ENCODE assay signal across 17 cellular contexts in the genomic region with DNA sequence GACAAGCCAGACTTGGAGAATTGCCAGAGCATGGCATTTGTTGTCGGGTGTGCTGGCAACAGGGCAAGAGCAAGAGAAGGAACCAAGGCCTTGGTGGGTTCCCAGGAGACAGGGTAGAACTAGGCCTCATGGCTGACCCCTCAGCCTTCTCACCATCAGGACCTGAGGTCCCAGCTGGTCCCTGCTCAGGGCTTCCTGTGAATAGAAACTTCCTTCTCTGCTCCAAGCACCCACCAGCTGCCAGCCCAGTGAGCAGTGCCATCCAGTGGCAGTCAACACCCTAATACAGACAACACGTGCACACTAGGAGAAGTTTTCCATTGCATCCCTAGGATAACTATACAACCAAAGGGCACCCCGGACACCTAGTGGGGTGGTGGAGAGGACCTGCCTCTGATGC. TPM values are rescaled to one million over a fixed set of nuclear protein-coding genes. Genes with fewer than 3 reads are reported as not detected.
DNase-seq lines count a peak whose midpoint lies in the region; ATAC-seq and TF ChIP-seq lines count a peak whose summit lies in the region.
"Had no signal": no experiment of that assay in that cellular context is flagged by ENCODE, and none has a peak within 500 bp of the region (broad histone marks: within the 10 kb centered on the region; RNA-seq: fewer than 3 reads in every experiment).

No MANE protein-coding gene starts in this region.

- POLR2A ChIA-PET in MCF 10A (lab: Yijun Ruan, JAX), result interaction anchor here (1.2 to 22.5 kb wide), 6 partner anchors 20 to 55 kb away, joined by 3 to 780 read pairs (median 64); a partner anchor contains a TSS

- intact Hi-C loops in mammary epithelial cell (cut with micrococcal nuclease) (no loop called here), MCF 10A (cut with micrococcal nuclease) (no loop called here), gastrocnemius medialis (cut with DNase I; ENCODE audit: low total_unique reads) (loop anchor here (5.0 kb wide), 2 partner anchors 104 to 159 kb away; a partner anchor contains a TSS)

- CTCF ChIA-PET in mammary epithelial cell (lab: Charles Lee; ENCODE audit: low non-redundant PET), result no interaction called here
- CTCF ChIA-PET in MCF 10A (lab: Yijun Ruan, JAX), result interaction anchor here (0.7 to 12.9 kb wide), 7 partner anchors 12 to 161 kb away, joined by 3 to 379 read pairs (median 15); no protein-coding TSS in a partner anchor

- H3K27ac ChIP-seq in mammary epithelial cell (ENCODE audit: insufficient read depth, low read depth, low read length) (no peak overlapping the region), gastrocnemius medialis (no peak overlapping the region), upper lobe of left lung (no peak overlapping the region)
- H3K27ac ChIP-seq: SJCRH30 had no signal

- no peak for ATAC-seq in gastrocnemius medialis
- no peak for ATAC-seq in HG03139 (IDR thresholded peaks at IDR 0.05; ENCODE audit: unreplicated experiment)
- ATAC-seq in upper lobe of left lung (ENCODE audit: low FRiP score in 2 of 2), result no peak
- ATAC-seq: naive thymus-derived CD4-positive, alpha-beta T cell had no signal

- H3K4me3 Mint-ChIP-seq in MCF 10A (ENCODE audit: unreplicated experiment), result no peak overlapping the region
- H3K4me3 Mint-ChIP-seq: activated naive CD4-positive, alpha-beta T cell treated with anti-CD3 and anti-CD28 coated beads for 36 hours; naive thymus-derived CD4-positive, alpha-beta T cell had no signal

- no peak overlapping the region for H3K27ac Mint-ChIP-seq in MCF 10A (ENCODE audit: low read depth, unreplicated experiment)
- H3K27ac Mint-ChIP-seq: activated naive CD4-positive, alpha-beta T cell treated with anti-CD3 and anti-CD28 coated beads for 36 hours had no signal

- TF ChIP-seq CTCF in mammary epithelial cell (conservative IDR thresholded peaks at IDR 0.05 in 1 of 2, IDR thresholded peaks at IDR 0.05 in 1 of 2; ENCODE audit: extremely low read depth in 1 of 2, insufficient read depth in 1 of 2, low read depth in 1 of 2, low read length in 2 of 2) (peak in 1 of 2 donors; percentile 28), MCF 10A (IDR thresholded peaks at IDR 0.05; ENCODE audit: unreplicated experiment) (no peak), retinal pigment epithelial cell (conservative IDR thresholded peaks at IDR 0.05; ENCODE audit: low read depth, low read length) (peak; percentile 10), gastrocnemius medialis (IDR thresholded peaks at IDR 0.05 in 4 of 5, conservative IDR thresholded peaks at IDR 0.05 in 1 of 5) (no peak), upper lobe of left lung (IDR thresholded peaks at IDR 0.05) (no peak)

- no peak for TF ChIP-seq EP300 in upper lobe of left lung (IDR thresholded peaks at IDR 0.05)

- in situ Hi-C loops in mammary epithelial cell (cut with MboI; ENCODE audit: low sequenced_read_pairs in 2 of 2) (no loop called here), gastrocnemius medialis (cut with MboI; ENCODE audit: low sequenced_read_pairs in 4 of 4) (loop anchor here (5.0 to 25.0 kb wide), 5 partner anchors 49 to 474 kb away; a partner anchor contains a TSS)

- H3K36me3 Mint-ChIP-seq in MCF 10A (ENCODE audit: insufficient read depth, unreplicated experiment), result no peaks in the 10 kb centered on the region
- H3K36me3 Mint-ChIP-seq: naive thymus-derived CD4-positive, alpha-beta T cell had no signal

- no peak overlapping the region for H3K9ac ChIP-seq in mammary epithelial cell (ENCODE audit: insufficient read depth, low read length)

- WGBS in mammary epithelial cell (ENCODE audit: low coverage, missing lambda C conversion rate), result 59% methylated on average over 3 of the region's 3 CpGs
- 66 to 81% methylated on average over 2 to 3 of the region's 3 CpGs for WGBS in upper lobe of left lung, 2 donors

- BruUV-seq in mammary epithelial cell (replicated peaks; lab: Mats Ljungman, UMichigan) (no TSS peak), MCF 10A (replicated peaks; lab: Mats Ljungman, UMichigan) (no TSS peak)

- H3K9me3 ChIP-seq in mammary epithelial cell (replicated peaks; ENCODE audit: insufficient read depth, low read length) (no peaks in the 10 kb centered on the region), MG63 (no peaks in the 10 kb centered on the region), gastrocnemius medialis (no peaks in the 10 kb centered on the region), upper lobe of left lung (no peaks in the 10 kb centered on the region)
- H3K9me3 ChIP-seq: SJCRH30 had no signal

- no peaks in the 10 kb centered on the region for H3K9me3 Mint-ChIP-seq in MCF 10A (ENCODE audit: unreplicated experiment)
- H3K9me3 Mint-ChIP-seq: activated naive CD4-positive, alpha-beta T cell treated with anti-CD3 and anti-CD28 coated beads for 36 hours; naive thymus-derived CD4-positive, alpha-beta T cell had no signal

- no peak for TF ChIP-seq POLR2A in gastrocnemius medialis (IDR thresholded peaks at IDR 0.05)
- TF ChIP-seq POLR2A in upper lobe of left lung (IDR thresholded peaks at IDR 0.05), result no peak

- no peak overlapping the region for H3K4me3 ChIP-seq in mammary epithelial cell (replicated peaks in 1 of 3; ENCODE audit: insufficient read depth in 1 of 3, low read depth in 2 of 3, low read length in 3 of 3)
- no peak overlapping the region for H3K4me3 ChIP-seq in MG63
- H3K4me3 ChIP-seq in retinal pigment epithelial cell (ENCODE audit: low read length), result no peak overlapping the region
- no peak overlapping the region for H3K4me3 ChIP-seq in gastrocnemius medialis
- no peak overlapping the region for H3K4me3 ChIP-seq in upper lobe of left lung
- H3K4me3 ChIP-seq: SJCRH30 had no signal

- H3K27me3 ChIP-seq in mammary epithelial cell (ENCODE audit: insufficient read depth, low read length), result no peaks in the 10 kb centered on the region
- H3K27me3 ChIP-seq in MG63, result no peaks in the 10 kb centered on the region
- H3K27me3 ChIP-seq in gastrocnemius medialis, result no peaks in the 10 kb centered on the region
- no peaks in the 10 kb centered on the region for H3K27me3 ChIP-seq in upper lobe of left lung
- H3K27me3 ChIP-seq: SJCRH30 had no signal

- DNase-seq in mammary epithelial cell, result no peak
- DNase-seq in MCF 10A (ENCODE audit: unreplicated experiment), result no peak
- DNase-seq in MG63, result peak; percentile 49
- peak; percentile 37 for DNase-seq in UCSD-AML1 (lab: John Stamatoyannopoulos, UW; ENCODE audit: unreplicated experiment)
- no peak for DNase-seq in retinal pigment epithelial cell (ENCODE audit: low read depth)
- DNase-seq in gastrocnemius medialis, result no peak
- no peak for DNase-seq in upper lobe of left lung
- DNase-seq: activated naive CD4-positive, alpha-beta T cell treated with anti-CD3 and anti-CD28 coated beads for 36 hours; glutamatergic neuron; naive thymus-derived CD4-positive, alpha-beta T cell; NCI-H226; SJCRH30; stimulated activated naive CD4-positive, alpha-beta T cell treated with Interleukin-2 at 50 U/mL for 16 hours had no signal

- H2AFZ ChIP-seq in mammary epithelial cell (ENCODE audit: low read depth, low read length), result peak overlapping the region; percentile 10

- H3K36me3 ChIP-seq in mammary epithelial cell (ENCODE audit: insufficient read depth, low read length) (no peaks in the 10 kb centered on the region), MG63 (no peaks in the 10 kb centered on the region), gastrocnemius medialis (no peaks in the 10 kb centered on the region), upper lobe of left lung (no peaks in the 10 kb centered on the region)
- H3K36me3 ChIP-seq: SJCRH30 had no signal

- H3K4me2 ChIP-seq in mammary epithelial cell (ENCODE audit: insufficient read depth, low read depth, low read length), result no peak overlapping the region

- no peaks in the 10 kb centered on the region for H3K79me2 ChIP-seq in mammary epithelial cell (ENCODE audit: insufficient read depth, low read length)

- no peaks in the 10 kb centered on the region for H3K27me3 Mint-ChIP-seq in MCF 10A (ENCODE audit: insufficient read depth, unreplicated experiment)
- H3K27me3 Mint-ChIP-seq: naive thymus-derived CD4-positive, alpha-beta T cell had no signal

- peaks cover 47% of the 10 kb centered on the region for H3K4me1 ChIP-seq in mammary epithelial cell (ENCODE audit: insufficient read depth, low read length)
- H3K4me1 ChIP-seq in gastrocnemius medialis, result no peaks in the 10 kb centered on the region
- peaks cover 13 to 22% (median 17%) of the 10 kb centered on the region in 4 donors for H3K4me1 ChIP-seq in upper lobe of left lung

- dilution Hi-C loops in mammary epithelial cell (cut with HindIII; ENCODE audit: low sequenced_read_pairs), result no loop called here

- no peaks in the 10 kb centered on the region for H4K20me1 ChIP-seq in mammary epithelial cell (ENCODE audit: insufficient read depth, low read length)

- peaks cover 47% of the 10 kb centered on the region for H3K4me1 Mint-ChIP-seq in MCF 10A (ENCODE audit: insufficient read depth, unreplicated experiment)

RNA-seq across cellular contexts. Expression of a gene that starts 22.8 kb away (rescaled TPM):
- total RNA-seq in mammary epithelial cell, result 1,000 to 10,000 TPM; 1,155 to 2,455 TPM
- 2,730 TPM for polyA plus RNA-seq in mammary epithelial cell
- 719 TPM for polyA minus RNA-seq in mammary epithelial cell
- total RNA-seq in MCF 10A (2022), result 2,571 and 2,904 TPM in 2 replicates
- total RNA-seq in MG63 (2014; rRNA removed; shearing (Covaris generic); ENCODE audit: low replicate concordance), result 474 and 904 TPM in 2 replicates
- total RNA-seq in gastrocnemius medialis, result 100 to 1,000 TPM; 153 to 361 (median 224) TPM
- 1,000 to 10,000 TPM in 3 of 6 donors, 100 to 1,000 TPM in 3; 399 to 1,595 (median 925) TPM for total RNA-seq in upper lobe of left lung

RNA-seq across cellular contexts. Expression of a gene that starts 27.7 kb away (rescaled TPM):
- total RNA-seq in mammary epithelial cell (not detected), MCF 10A (2022) (not detected in 2 replicates), gastrocnemius medialis (not detected), upper lobe of left lung (not detected)
- 0.34 TPM for polyA plus RNA-seq in mammary epithelial cell
- not detected for polyA minus RNA-seq in mammary epithelial cell
- not detected in 2 replicates for total RNA-seq in MG63 (2014; rRNA removed; shearing (Covaris generic); ENCODE audit: low replicate concordance)
- total RNA-seq: kidney epithelial cell, SJCRH30 had no signal

RNA-seq across cellular contexts. Expression of a gene that starts 32.6 kb away (rescaled TPM):
- 1 to 10 TPM; 4.3 to 9.9 TPM for total RNA-seq in mammary epithelial cell
- 24.2 TPM for polyA plus RNA-seq in mammary epithelial cell
- polyA minus RNA-seq in mammary epithelial cell, result not detected
- total RNA-seq in MCF 10A (2022), result 27.2 and 60.7 TPM in 2 replicates
- total RNA-seq in MG63 (2014; rRNA removed; shearing (Covaris generic); ENCODE audit: low replicate concordance), result 438 and 702 TPM in 2 replicates
- 100 to 1,000 TPM in 3 of 4 donors, 10 to 100 TPM in 1; 76.8 to 377 (median 144) TPM for total RNA-seq in gastrocnemius medialis
- 100 to 1,000 TPM; 234 to 983 (median 633) TPM for total RNA-seq in upper lobe of left lung

RNA-seq across cellular contexts. Expression of a gene that starts 36.0 kb away (rescaled TPM):
- total RNA-seq in mammary epithelial cell (10 to 100 TPM in 1 of 2 donors, 1 to 10 TPM in 1; 3.5 to 58.6 TPM), MCF 10A (2022) (85.7 and 90.0 TPM in 2 replicates), gastrocnemius medialis (1 to 10 TPM in 1 of 4 donors, under 1 TPM in 1, not detected in 2; 0.88 to 1.6 TPM), upper lobe of left lung (1 to 10 TPM in 5 of 6 donors, not detected in 1; 2.0 to 4.4 (median 2.1) TPM)
- 46.1 TPM for polyA plus RNA-seq in mammary epithelial cell
- 17.4 TPM for polyA minus RNA-seq in mammary epithelial cell
- 0.81 and 3.4 TPM in 2 replicates for total RNA-seq in MG63 (2014; rRNA removed; shearing (Covaris generic); ENCODE audit: low replicate concordance)
- total RNA-seq: activated naive CD4-positive, alpha-beta T cell treated with anti-CD3 and anti-CD28 coated beads for 36 hours; naive thymus-derived CD4-positive, alpha-beta T cell had no signal
- polyA plus RNA-seq: naive thymus-derived CD4-positive, alpha-beta T cell had no signal

RNA-seq across cellular contexts. Expression of a gene that starts 52.6 kb away (rescaled TPM):
- total RNA-seq in mammary epithelial cell, result 1 to 10 TPM in 1 of 2 donors, not detected in 1; 2.7 TPM
- 1.1 TPM for polyA plus RNA-seq in mammary epithelial cell
- polyA minus RNA-seq in mammary epithelial cell, result not detected
- not detected in 2 replicates for total RNA-seq in MCF 10A (2022)
- total RNA-seq in MG63 (2014; rRNA removed; shearing (Covaris generic); ENCODE audit: low replicate concordance), result not detected in 2 replicates
- total RNA-seq in gastrocnemius medialis, result not detected
- not detected for total RNA-seq in upper lobe of left lung
- total RNA-seq: activated naive CD4-positive, alpha-beta T cell treated with anti-CD3 and anti-CD28 coated beads for 36 hours; kidney epithelial cell; naive thymus-derived CD4-positive, alpha-beta T cell; renal cortical epithelial cell; SJCRH30 had no signal
- polyA plus RNA-seq: BJ; naive thymus-derived CD4-positive, alpha-beta T cell had no signal

Comparison
In these comparisons a context has a peak if more than half of its experiments do, and no peak if none do; other contexts are left out.
1. DNase-seq: peak in MG63 (single experiment) and UCSD-AML1 (single experiment); none in mammary epithelial cell (single experiment), MCF 10A (single experiment), retinal pigment epithelial cell (single experiment), gastrocnemius medialis (0 of 2) and upper lobe of left lung (0 of 2).
2. in situ Hi-C loops: an anchor here in gastrocnemius medialis (5.0 to 25.0 kb wide); none called in mammary epithelial cell.